Comparison of ENCODE assay signal across 1 cellular context in the genomic region with DNA sequence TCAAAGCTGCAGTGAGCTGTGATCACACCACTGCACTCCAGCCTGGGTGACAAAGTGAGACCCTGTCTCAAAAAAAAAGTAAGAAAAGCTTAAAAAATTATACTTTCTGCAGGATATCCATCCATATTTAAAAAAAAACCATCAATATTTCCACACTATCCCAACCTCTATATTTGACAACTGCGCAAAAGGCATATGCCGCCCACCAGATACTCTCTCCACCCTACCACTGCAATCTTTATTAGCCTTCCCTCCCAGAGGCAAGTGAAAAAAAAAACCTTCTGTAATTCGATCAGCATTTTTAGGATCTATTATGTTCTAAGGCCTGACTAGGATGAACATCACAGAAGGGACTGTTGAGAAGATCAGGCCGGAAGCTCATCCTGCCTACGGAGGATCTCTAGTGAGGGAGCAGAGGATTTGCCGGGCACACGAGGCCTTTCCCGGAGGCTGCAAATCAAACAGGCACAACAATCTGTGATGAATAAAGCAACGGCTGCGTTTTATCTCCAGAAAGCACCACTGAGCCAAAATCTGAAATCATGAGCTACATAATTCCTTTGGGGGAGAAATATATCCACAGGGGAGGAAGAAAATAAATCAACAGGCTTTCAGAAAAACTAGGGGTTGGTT.
TF ChIP-seq lines count a peak whose summit lies in the region.

No MANE protein-coding gene starts in this region.

TF ChIP-seq in endothelial cell of umbilical vein, 7 proteins besides CTCF, POLR2A, EP300 and RAD21 (continued from another document):
- TF ChIP-seq JUN (IDR thresholded peaks at IDR 0.05; ENCODE audit: borderline replicate concordance, insufficient read depth, insufficient read length, low read depth), result no peak
- no peak for TF ChIP-seq POLR2AphosphoS5 (IDR thresholded peaks at IDR 0.05; ENCODE audit: insufficient read depth, low read depth, low read length)
- TF ChIP-seq MAX (IDR thresholded peaks at IDR 0.05; ENCODE audit: insufficient read depth, insufficient read length), result no peak
- no peak for TF ChIP-seq MYC (IDR thresholded peaks at IDR 0.05; ENCODE audit: low read depth, low read length)
- no peak for TF ChIP-seq EZH2 (IDR thresholded peaks at IDR 0.05; ENCODE audit: borderline replicate concordance, low read depth, low read length, severe bottlenecking)
